Comparison of ENCODE assay signal across 8 cellular contexts in the genomic region with DNA sequence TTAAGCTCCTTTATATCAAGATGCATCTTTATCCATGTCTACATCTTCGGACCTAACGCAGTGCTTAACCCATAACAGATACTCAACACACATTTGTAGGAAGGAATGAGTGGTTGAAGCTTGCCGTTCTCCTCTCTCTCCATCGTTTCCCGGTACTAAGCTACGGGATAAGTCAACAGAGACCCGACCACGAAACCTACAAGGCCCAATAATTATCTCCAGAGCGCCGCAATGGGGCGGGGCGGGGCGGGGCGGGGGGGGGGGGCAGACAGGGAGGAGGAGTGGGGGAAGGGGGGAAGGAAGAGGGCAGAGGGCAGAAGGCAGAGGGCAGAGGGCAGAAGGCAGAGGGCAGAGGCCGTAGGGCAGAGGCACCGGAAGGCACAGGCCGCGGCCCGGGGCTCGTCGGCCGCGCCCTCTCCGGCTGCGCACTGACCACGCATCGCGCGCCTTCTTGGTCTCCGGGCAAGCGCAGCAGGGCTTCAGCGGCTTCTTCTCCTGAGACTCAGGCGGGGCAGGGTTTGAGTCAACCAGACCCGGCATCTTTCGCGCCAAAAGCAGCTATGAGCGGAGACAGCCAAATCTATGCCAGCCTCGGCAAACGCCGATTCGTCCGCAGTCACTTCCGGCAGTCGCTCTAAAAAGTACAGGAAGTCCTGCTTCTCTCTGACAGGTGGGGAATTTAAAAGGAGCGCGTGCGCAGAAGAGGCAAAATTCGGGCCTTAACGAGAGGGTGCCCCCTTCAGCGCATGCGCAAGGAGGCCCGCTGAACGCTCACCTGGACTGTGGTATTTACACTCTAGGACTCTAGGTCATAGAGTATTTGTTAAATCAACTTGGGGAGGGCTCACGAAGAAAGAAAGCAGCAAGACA. TPM values are rescaled to one million over a fixed set of nuclear protein-coding genes. Genes with fewer than 3 reads are reported as not detected.
DNase-seq lines count a peak whose midpoint lies in the region; ATAC-seq, FAIRE-seq and TF ChIP-seq lines count a peak whose summit lies in the region.

A gene with protein sequence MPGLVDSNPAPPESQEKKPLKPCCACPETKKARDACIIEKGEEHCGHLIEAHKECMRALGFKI (minus strand): TSS at position 636 of the 870 bp plus-strand sequence. CDS start 96 bp downstream, at position 540.

- peak; percentile 98 for DNase-seq in GM12864 (ENCODE audit: low read depth)
- DNase-seq in NCI-H1417 (lab: John Stamatoyannopoulos, UW): peak; percentile 96 to 100 (median 97)
- DNase-seq in SW 1271 (lab: John Stamatoyannopoulos, UW): peak; percentile 86 to 95
- peak; percentile 81 for DNase-seq in activated naive CD8-positive, alpha-beta T cell treated with anti-CD3 and anti-CD28 coated beads, Interleukin-2, amount 50 U/mL, for 16 hours (ENCODE audit: low read depth, low spot score)
- DNase-seq in Right ventricle myocardium superior: peak; percentile 96
- peak; percentile 97 to 99 (median 97) for DNase-seq in pancreas
- DNase-seq in tibial artery: peak; percentile 93 to 96

- ATAC-seq in HG02759 (IDR thresholded peaks at IDR 0.05; ENCODE audit: unreplicated experiment): peak; percentile 89
- ATAC-seq in Right ventricle myocardium superior (ENCODE audit: poor library complexity): peak; percentile 91
- ATAC-seq in pancreas: peak; percentile 91 to 98 (median 96)

- H3K4me1 ChIP-seq in pancreas: peaks cover 5 to 16% (median 13%) of the 10 kb centered on the region in 3 donors
- H3K4me1 ChIP-seq in tibial artery: peaks cover 0 to 17% (median 7%) of the 10 kb centered on the region in 4 donors

- 1% methylated on average over 53 of the region's 54 CpGs for WGBS in pancreas, 2 donors

- peak; percentile 49 for FAIRE-seq in pancreas (lab: Jason Lieb, UNC)

- H3K36me3 ChIP-seq in pancreas (peaks cover 0 to 5% (median 0%) of the 10 kb centered on the region in 3 donors), tibial artery (peaks cover 13 to 27% (median 23%) of the 10 kb centered on the region in 3 donors)

- no peaks in the 10 kb centered on the region for H3K27me3 ChIP-seq in pancreas
- no peaks in the 10 kb centered on the region for H3K27me3 ChIP-seq in tibial artery

- H3K4me3 ChIP-seq in GM12864 (ENCODE audit: low read depth, low read length) (peak within 1 kb of the TSS; percentile 55), pancreas (peak within 1 kb of the TSS; percentile 44 to 82 (median 74)), tibial artery (peak within 1 kb of the TSS; percentile 62 to 85)

- H3K9me3 ChIP-seq in pancreas (no peaks in the 10 kb centered on the region), tibial artery (no peaks in the 10 kb centered on the region)

- intact Hi-C loops in Right ventricle myocardium superior (cut with DNase I) (loop anchor here (5.0 kb wide), 2 partner anchors 80 to 400 kb away; a partner anchor contains a TSS), pancreas (cut with DNase I) (no loop called here), tibial artery (cut with DNase I; ENCODE audit: low total_unique reads) (loop anchor here (5.0 to 10.0 kb wide), 2 partner anchors 182 to 215 kb away; a partner anchor contains a TSS)

- TF ChIP-seq CTCF in GM12864 (IDR thresholded peaks at IDR 0.05; ENCODE audit: low read depth, low read length, missing control alignments) (no peak), pancreas (IDR thresholded peaks at IDR 0.05) (no peak), tibial artery (IDR thresholded peaks at IDR 0.05) (no peak)

- peak within 1 kb of the TSS; percentile 65 to 85 (median 77) for H3K27ac ChIP-seq in pancreas
- peak within 1 kb of the TSS; percentile 81 to 86 for H3K27ac ChIP-seq in tibial artery

RNA-seq across cellular contexts. Expression of the gene that starts here (rescaled TPM):
- total RNA-seq in Right ventricle myocardium superior: 168 TPM
- 10 to 100 TPM; 13.6 to 24.6 (median 18.6) TPM for total RNA-seq in pancreas
- 100 to 1,000 TPM; 118 to 124 TPM for polyA plus RNA-seq in pancreas

Comparison
In these comparisons a context has a peak if more than half of its experiments do, and no peak if none do; other contexts are left out.
1. Peak in every context shown above with its lines: DNase-seq, ATAC-seq, H3K4me3 ChIP-seq and H3K27ac ChIP-seq.
2. intact Hi-C loops: an anchor here in Right ventricle myocardium superior (5.0 kb wide) and tibial artery (5.0 to 10.0 kb wide); none called in pancreas.